Comparison of ENCODE assay signal across 8 cellular contexts in the genomic region with DNA sequence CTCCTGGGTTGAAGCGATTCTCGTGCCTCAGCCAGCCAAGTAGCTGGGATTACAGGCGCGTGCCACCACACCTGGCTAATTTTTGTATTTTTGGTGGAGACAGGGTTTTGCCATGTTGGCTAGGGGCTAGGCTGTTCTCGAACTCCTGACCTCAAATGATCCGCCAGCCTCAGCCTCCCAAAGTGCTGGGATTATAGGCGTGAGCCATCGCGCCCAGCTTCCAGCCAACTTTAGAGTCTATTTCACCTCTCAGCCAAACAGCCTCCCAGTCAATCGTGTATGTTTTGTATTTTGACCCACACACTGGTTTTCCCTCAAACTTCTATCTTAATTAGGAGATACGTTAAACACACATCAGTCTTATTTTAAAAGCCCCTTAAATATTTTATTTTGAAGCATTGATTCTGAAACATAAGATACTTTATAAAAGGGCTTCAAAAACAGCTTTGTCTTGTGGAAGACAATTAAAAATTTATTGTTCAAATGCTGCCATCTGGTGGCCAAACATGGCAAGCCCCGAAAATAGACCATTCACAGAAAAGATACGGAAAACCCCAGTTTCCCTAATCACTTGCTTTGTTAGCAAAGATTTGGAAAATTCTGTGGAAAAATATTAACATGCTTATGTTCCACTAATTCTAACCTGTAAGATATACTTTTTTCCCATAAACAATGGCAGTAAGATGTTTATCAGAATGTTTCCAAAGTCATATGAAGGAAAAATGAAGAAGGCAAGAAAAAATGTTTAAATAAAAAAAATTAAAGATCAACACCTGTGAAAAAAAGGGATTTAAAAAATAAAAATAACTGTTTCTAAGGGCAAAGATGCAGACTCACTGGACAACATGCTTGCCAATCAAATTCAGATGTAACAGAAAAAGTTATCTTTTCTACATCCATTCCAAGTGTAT. TPM values are rescaled to one million over a fixed set of nuclear protein-coding genes. Genes with fewer than 3 reads are reported as not detected.
DNase-seq lines count a peak whose midpoint lies in the region; ATAC-seq, FAIRE-seq and TF ChIP-seq lines count a peak whose summit lies in the region.

No MANE protein-coding gene starts in this region.

- peak; percentile 77 for TF ChIP-seq CTCF in DOHH2 (IDR thresholded peaks at IDR 0.05; ENCODE audit: low read depth, low read length, poor library complexity, severe bottlenecking)
- peak; percentile 54 for TF ChIP-seq CTCF in MCF 10A (IDR thresholded peaks at IDR 0.05; ENCODE audit: unreplicated experiment)
- TF ChIP-seq CTCF in kidney (IDR thresholded peaks at IDR 0.05; ENCODE audit: borderline replicate concordance, extremely low read depth, insufficient read depth) = peak; percentile 81

- H3K4me1 Mint-ChIP-seq in MCF 10A (ENCODE audit: insufficient read depth, unreplicated experiment) = no peaks in the 10 kb centered on the region

- no peak overlapping the region for H3K27ac Mint-ChIP-seq in MCF 10A (ENCODE audit: low read depth, unreplicated experiment)

- H3K9ac ChIP-seq in kidney (ENCODE audit: low read length in 2 of 2) = no peak overlapping the region

- H3K27ac ChIP-seq in DOHH2 (ENCODE audit: low read depth, low read length) (no peak overlapping the region), kidney (ENCODE audit: low read depth in 2 of 2, low read length in 2 of 2) (no peak overlapping the region)

- CTCF ChIA-PET in MCF 10A (lab: Yijun Ruan, JAX) = interaction anchor here (0.6 to 11.3 kb wide), 22 partner anchors 8 to 1635 kb away, joined by 3 to 264 read pairs (median 3); partner anchors contain the start of gene NDUFB6

- POLR2A ChIA-PET in MCF 10A (lab: Yijun Ruan, JAX) = interaction anchor here (0.7 to 3.0 kb wide), 7 partner anchors 315 to 442 kb away, joined by 3 to 28 read pairs (median 4); partner anchors contain the start of genes NDUFB6 and SMIM27

- intact Hi-C loops in MCF 10A (cut with micrococcal nuclease) (loop anchor here (1.0 to 10.0 kb wide), 4 partner anchors 264 to 589 kb away; no protein-coding TSS in a partner anchor), kidney (cut with DNase I) (loop anchor here (10.0 kb wide), 1 partner anchor 384 kb away; no protein-coding TSS in a partner anchor)

- no peaks in the 10 kb centered on the region for H3K9me3 ChIP-seq in DOHH2 (ENCODE audit: control insufficient read depth, insufficient read depth, low read length)
- H3K9me3 ChIP-seq in kidney (ENCODE audit: control insufficient read depth in 1 of 2, low read length in 2 of 2) = no peaks in the 10 kb centered on the region

- FAIRE-seq in TTC549 (lab: Jason Lieb, UNC) (peak; percentile 95), kidney (lab: Jason Lieb, UNC) (peak; percentile 85)

- no peaks in the 10 kb centered on the region for H3K27me3 ChIP-seq in DOHH2 (ENCODE audit: control insufficient read depth, low read length)

- ATAC-seq in HG02588 (IDR thresholded peaks at IDR 0.05; ENCODE audit: unreplicated experiment) = no peak

- H4K20me1 ChIP-seq in DOHH2 (ENCODE audit: control insufficient read depth, insufficient read depth, low read depth, low read length) = no peaks in the 10 kb centered on the region

- DNase-seq in LHCN-M2 (ENCODE audit: low read depth) = peak; percentile 42
- peak; percentile 59 for DNase-seq in MCF 10A (ENCODE audit: unreplicated experiment)
- DNase-seq in kidney = no peak
- peak; percentile 60 for DNase-seq in stimulated activated CD4-positive, alpha-beta T cell treated with anti-CD3 and anti-CD28 coated beads, Interleukin-4, amount 100 ng/mL, for 1 hour
- DNase-seq in GF-D8 (lab: John Stamatoyannopoulos, UW) = no peak

- H3K36me3 ChIP-seq in DOHH2 (ENCODE audit: control insufficient read depth, low read length) (peaks cover 12% of the 10 kb centered on the region), kidney (ENCODE audit: control insufficient read depth in 1 of 2, insufficient read depth in 2 of 2, low read length in 2 of 2) (peaks cover 8 to 9% of the 10 kb centered on the region in 2 donors)

- H3K27me3 Mint-ChIP-seq in MCF 10A (ENCODE audit: insufficient read depth, unreplicated experiment) = no peaks in the 10 kb centered on the region

- no peaks in the 10 kb centered on the region for H3K79me2 ChIP-seq in DOHH2 (ENCODE audit: control insufficient read depth, low read length)

- H3K36me3 Mint-ChIP-seq in MCF 10A (ENCODE audit: insufficient read depth, unreplicated experiment) = peaks cover 22% of the 10 kb centered on the region

- no peaks in the 10 kb centered on the region for H3K9me3 Mint-ChIP-seq in MCF 10A (ENCODE audit: unreplicated experiment)

- H3K4me3 ChIP-seq in DOHH2 (ENCODE audit: low read length) (no peak overlapping the region), kidney (ENCODE audit: low read length in 2 of 2) (no peak overlapping the region)

- no peaks in the 10 kb centered on the region for H3K9me2 ChIP-seq in DOHH2 (replicated peaks; ENCODE audit: control insufficient read depth, low read length)

- no TSS peak for BruUV-seq in MCF 10A (replicated peaks; lab: Mats Ljungman, UMichigan)

- no peaks in the 10 kb centered on the region for H3K4me1 ChIP-seq in DOHH2 (ENCODE audit: control insufficient read depth, low read length)
- no peaks in the 10 kb centered on the region for H3K4me1 ChIP-seq in kidney (ENCODE audit: control insufficient read depth in 1 of 2, insufficient read depth in 1 of 2, low read depth in 1 of 2, low read length in 2 of 2)

- no peak overlapping the region for H3K4me2 ChIP-seq in DOHH2 (ENCODE audit: low read length)

- no peak overlapping the region for H3K4me3 Mint-ChIP-seq in MCF 10A (ENCODE audit: unreplicated experiment)

- 0 out of 2 replicates have a peak, but pooled peaks cover 2% of the 10 kb centered on the region for H3F3A ChIP-seq in DOHH2 (ENCODE audit: control insufficient read depth, insufficient read depth)

RNA-seq across cellular contexts. Expression of gene APTX, which starts 33.1 kb away (rescaled TPM):
- total RNA-seq in LHCN-M2 (2014; rRNA removed) (39.0 and 43.7 TPM in 2 replicates), MCF 10A (2022) (97.4 and 99.2 TPM in 2 replicates), kidney (25.5 TPM)
- 31.7 TPM for polyA plus RNA-seq in LHCN-M2 (2012)
- polyA plus RNA-seq in kidney (ENCODE audit: insufficient read depth, low read depth, low replicate concordance) = 34.9 TPM

RNA-seq across cellular contexts. Expression of gene DNAJA1, which starts 56.7 kb away (rescaled TPM):
- 179 and 196 TPM in 2 replicates for total RNA-seq in LHCN-M2 (2014; rRNA removed)
- polyA plus RNA-seq in LHCN-M2 (2012) = 95.4 TPM
- 58.2 and 82.7 TPM in 2 replicates for total RNA-seq in MCF 10A (2022)
- 105 TPM for total RNA-seq in kidney
- 132 TPM for polyA plus RNA-seq in kidney (ENCODE audit: insufficient read depth, low read depth, low replicate concordance)

Comparison
In these comparisons a context has a peak if more than half of its experiments do, and no peak if none do; other contexts are left out.
1. DNase-seq: peak in LHCN-M2 (single experiment), MCF 10A (single experiment) and stimulated activated CD4-positive, alpha-beta T cell treated with anti-CD3 and anti-CD28 coated beads, Interleukin-4, amount 100 ng/mL, for 1 hour (single experiment); none in kidney (single experiment) and GF-D8 (single experiment).
2. Peak in every context shown above with its lines, with median percentiles within 50 percentile points of each other: CTCF ChIP-seq.